15 cellular contexts compared by ENCODE assay signal in genomic region chr20:64099880-64100565, GRCh38. TPM values are rescaled to one million over a fixed set of nuclear protein-coding genes. Genes with fewer than 3 reads are reported as not detected.
DNase-seq lines count a peak whose midpoint lies in the region; ATAC-seq and TF ChIP-seq lines count a peak whose summit lies in the region.
"Had no signal": no experiment of that assay in that cellular context is flagged by ENCODE, and none has a peak within 500 bp of the region (broad histone marks: within the 10 kb centered on the region; RNA-seq: fewer than 3 reads in every experiment).

No MANE protein-coding gene starts in this region.

- CTCF ChIA-PET in activated CD8-positive, alpha-beta T cell treated with anti-CD3 and anti-CD28 coated beads for 36 hours (lab: Charles Lee) = interaction anchor here (0.7 to 5.1 kb wide), 3 partner anchors 10 to 21 kb away, joined by 3 to 30 read pairs (median 3); no protein-coding TSS in a partner anchor

- H3K4me1 Mint-ChIP-seq in natural killer cell = peaks cover 0 to 19% of the 10 kb centered on the region in 2 donors
- peaks cover 0 to 12% of the 10 kb centered on the region in 2 donors for H3K4me1 Mint-ChIP-seq in natural killer cell treated with Interleukin-12 subunit alpha and Interleukin-12 subunit beta and Interleukin-15 and Interleukin-18, amount 100 ng/mL, for 72 hours (ENCODE audit: low read depth in 2 of 2)
- peaks cover 16% of the 10 kb centered on the region for H3K4me1 Mint-ChIP-seq in activated CD8-positive, alpha-beta T cell treated with anti-CD3 and anti-CD28 coated beads for 36 hours (ENCODE audit: low read depth)

- H3K27me3 Mint-ChIP-seq in natural killer cell (ENCODE audit: low read depth in 2 of 2) = peaks cover 14 to 27% of the 10 kb centered on the region in 2 donors
- peaks cover 0 to 16% of the 10 kb centered on the region in 2 donors for H3K27me3 Mint-ChIP-seq in natural killer cell treated with Interleukin-12 subunit alpha and Interleukin-12 subunit beta and Interleukin-15 and Interleukin-18, amount 100 ng/mL, for 72 hours
- H3K27me3 Mint-ChIP-seq in activated CD8-positive, alpha-beta T cell treated with anti-CD3 and anti-CD28 coated beads for 36 hours = peaks cover 14% of the 10 kb centered on the region

- ATAC-seq in natural killer cell = peak in 2 of 3 donors; percentile 24 to 35
- ATAC-seq in natural killer cell treated with Interleukin-12 subunit alpha and Interleukin-12 subunit beta and Interleukin-15 and Interleukin-18, amount 100 ng/mL, for 72 hours = no peak
- peak; percentile 63 for ATAC-seq in activated CD8-positive, alpha-beta T cell treated with anti-CD3 and anti-CD28 coated beads for 36 hours
- ATAC-seq: WTC11 had no signal

- no peak overlapping the region for H3K4me3 Mint-ChIP-seq in natural killer cell
- H3K4me3 Mint-ChIP-seq in natural killer cell treated with Interleukin-12 subunit alpha and Interleukin-12 subunit beta and Interleukin-15 and Interleukin-18, amount 100 ng/mL, for 72 hours = no peak overlapping the region
- no peak overlapping the region for H3K4me3 Mint-ChIP-seq in activated CD8-positive, alpha-beta T cell treated with anti-CD3 and anti-CD28 coated beads for 36 hours
- H3K4me3 Mint-ChIP-seq: WTC11 had no signal

- intact Hi-C loops in natural killer cell (cut with micrococcal nuclease) = no loop called here
- intact Hi-C loops in activated CD8-positive, alpha-beta T cell treated with anti-CD3 and anti-CD28 coated beads for 36 hours (cut with micrococcal nuclease) = no loop called here

- peaks cover 4 to 5% of the 10 kb centered on the region in 2 donors for H3K9me3 Mint-ChIP-seq in natural killer cell
- H3K9me3 Mint-ChIP-seq in natural killer cell treated with Interleukin-12 subunit alpha and Interleukin-12 subunit beta and Interleukin-15 and Interleukin-18, amount 100 ng/mL, for 72 hours = peaks cover 4% of the 10 kb centered on the region
- peaks cover 2% of the 10 kb centered on the region for H3K9me3 Mint-ChIP-seq in activated CD8-positive, alpha-beta T cell treated with anti-CD3 and anti-CD28 coated beads for 36 hours

- POLR2A ChIA-PET in activated CD8-positive, alpha-beta T cell treated with anti-CD3 and anti-CD28 coated beads for 36 hours (lab: Charles Lee) = no interaction called here

- H3K27ac Mint-ChIP-seq in natural killer cell = no peak overlapping the region
- no peak overlapping the region for H3K27ac Mint-ChIP-seq in natural killer cell treated with Interleukin-12 subunit alpha and Interleukin-12 subunit beta and Interleukin-15 and Interleukin-18, amount 100 ng/mL, for 72 hours
- H3K27ac Mint-ChIP-seq in activated CD8-positive, alpha-beta T cell treated with anti-CD3 and anti-CD28 coated beads for 36 hours = no peak overlapping the region
- H3K27ac Mint-ChIP-seq: WTC11 had no signal

- DNase-seq in natural killer cell (no peak), NCI-H1092 (lab: John Stamatoyannopoulos, UW) (peak; percentile 15), inferior parietal cortex (ENCODE audit: extremely low spot score) (no peak), medulla oblongata (ENCODE audit: extremely low spot score) (no peak), NCI-H226 (no peak), activated T-cell treated with anti-CD3 and anti-CD28 coated beads for 4 hours (no peak)
- DNase-seq in natural killer cell treated with Interleukin-12 subunit alpha and Interleukin-12 subunit beta and Interleukin-15 and Interleukin-18, amount 100 ng/mL, for 72 hours (ENCODE audit: low spot score) = no peak
- peak; percentile 46 for DNase-seq in activated CD8-positive, alpha-beta T cell treated with anti-CD3 and anti-CD28 coated beads for 36 hours
- DNase-seq: DND-41; kidney glomerular epithelial cell; SK-N-SH; stimulated activated CD4-positive, alpha-beta T cell treated with anti-CD3 and anti-CD28 coated beads, Interleukin-1b, Interleukin-23, amount 100 ng/mL, for 48 hours had no signal

- no peak for TF ChIP-seq CTCF in natural killer cell (IDR thresholded peaks at IDR 0.05)
- TF ChIP-seq CTCF in activated CD8-positive, alpha-beta T cell treated with anti-CD3 and anti-CD28 coated beads for 36 hours (IDR thresholded peaks at IDR 0.05) = no peak

- no peaks in the 10 kb centered on the region for H3K36me3 Mint-ChIP-seq in natural killer cell
- H3K36me3 Mint-ChIP-seq in natural killer cell treated with Interleukin-12 subunit alpha and Interleukin-12 subunit beta and Interleukin-15 and Interleukin-18, amount 100 ng/mL, for 72 hours = no peaks in the 10 kb centered on the region
- peaks cover 2% of the 10 kb centered on the region for H3K36me3 Mint-ChIP-seq in activated CD8-positive, alpha-beta T cell treated with anti-CD3 and anti-CD28 coated beads for 36 hours (ENCODE audit: low read depth)

RNA-seq across cellular contexts. Expression of gene NPBWR2, which starts 7.3 kb away (rescaled TPM):
- total RNA-seq in natural killer cell = not detected
- total RNA-seq in natural killer cell treated with Interleukin-12 subunit alpha and Interleukin-12 subunit beta and Interleukin-15 and Interleukin-18, amount 100 ng/mL, for 72 hours = not detected
- total RNA-seq in activated CD8-positive, alpha-beta T cell treated with anti-CD3 and anti-CD28 coated beads for 36 hours = not detected
- total RNA-seq: cerebellum, ureter, WTC11 had no signal

RNA-seq across cellular contexts. Expression of gene LKAAEAR1, which starts 15.8 kb away (rescaled TPM):
- total RNA-seq in natural killer cell = not detected
- total RNA-seq in natural killer cell treated with Interleukin-12 subunit alpha and Interleukin-12 subunit beta and Interleukin-15 and Interleukin-18, amount 100 ng/mL, for 72 hours = not detected
- under 1 TPM; 0.43 TPM for total RNA-seq in activated CD8-positive, alpha-beta T cell treated with anti-CD3 and anti-CD28 coated beads for 36 hours
- total RNA-seq: ureter had no signal

RNA-seq across cellular contexts. Expression of gene OPRL1, which starts 20.1 kb away (rescaled TPM):
- 1 to 10 TPM; 1.2 to 2.2 (median 1.4) TPM for total RNA-seq in natural killer cell
- total RNA-seq in natural killer cell treated with Interleukin-12 subunit alpha and Interleukin-12 subunit beta and Interleukin-15 and Interleukin-18, amount 100 ng/mL, for 72 hours = under 1 TPM; 0.12 to 0.20 TPM
- total RNA-seq in activated CD8-positive, alpha-beta T cell treated with anti-CD3 and anti-CD28 coated beads for 36 hours = under 1 TPM; 0.61 to 0.63 TPM

RNA-seq across cellular contexts. Expression of gene RGS19, which starts 20.7 kb away (rescaled TPM):
- 10 to 100 TPM; 61.9 to 76.4 (median 68.2) TPM for total RNA-seq in natural killer cell
- total RNA-seq in natural killer cell treated with Interleukin-12 subunit alpha and Interleukin-12 subunit beta and Interleukin-15 and Interleukin-18, amount 100 ng/mL, for 72 hours = 10 to 100 TPM; 27.1 to 33.4 TPM
- 10 to 100 TPM; 42.5 to 44.1 TPM for total RNA-seq in activated CD8-positive, alpha-beta T cell treated with anti-CD3 and anti-CD28 coated beads for 36 hours

RNA-seq across cellular contexts. Expression of gene TCEA2, which starts 37.0 kb away (rescaled TPM):
- total RNA-seq in natural killer cell = 10 to 100 TPM; 25.0 to 28.7 (median 28.5) TPM
- 10 to 100 TPM; 23.2 to 24.1 TPM for total RNA-seq in natural killer cell treated with Interleukin-12 subunit alpha and Interleukin-12 subunit beta and Interleukin-15 and Interleukin-18, amount 100 ng/mL, for 72 hours
- total RNA-seq in activated CD8-positive, alpha-beta T cell treated with anti-CD3 and anti-CD28 coated beads for 36 hours = 10 to 100 TPM; 30.0 to 33.0 TPM

Comparison
In these comparisons a context has a peak if more than half of its experiments do, and no peak if none do; other contexts are left out.
1. ATAC-seq: peak in natural killer cell (2 of 3) and activated CD8-positive, alpha-beta T cell treated with anti-CD3 and anti-CD28 coated beads for 36 hours (single experiment); none in natural killer cell treated with Interleukin-12 subunit alpha and Interleukin-12 subunit beta and Interleukin-15 and Interleukin-18, amount 100 ng/mL, for 72 hours (0 of 2).
2. DNase-seq: peak in NCI-H1092 (single experiment) and activated CD8-positive, alpha-beta T cell treated with anti-CD3 and anti-CD28 coated beads for 36 hours (single experiment); none in natural killer cell (single experiment), natural killer cell treated with Interleukin-12 subunit alpha and Interleukin-12 subunit beta and Interleukin-15 and Interleukin-18, amount 100 ng/mL, for 72 hours (single experiment), inferior parietal cortex (single experiment), medulla oblongata (single experiment), NCI-H226 (single experiment) and activated T-cell treated with anti-CD3 and anti-CD28 coated beads for 4 hours (single experiment).